In genomic region chr4:154559141-154559841, GRCh38 we compare ENCODE assay signal across 9 cellular contexts. TPM values are rescaled to one million over a fixed set of nuclear protein-coding genes. Genes with fewer than 3 reads are reported as not detected.
DNase-seq lines count a peak whose midpoint lies in the region; ATAC-seq and TF ChIP-seq lines count a peak whose summit lies in the region.
"Had no signal": no experiment of that assay in that cellular context is flagged by ENCODE, and none has a peak within 500 bp of the region (broad histone marks: within the 10 kb centered on the region; RNA-seq: fewer than 3 reads in every experiment).

No MANE protein-coding gene starts in this region.

- POLR2A ChIA-PET in activated CD4-positive, alpha-beta T cell treated with anti-CD3 and anti-CD28 coated beads, Interleukin-2, amount 10 ng/mL, durations not matched to agents 7 days and 5 days (lab: Charles Lee) = no interaction called here
- POLR2A ChIA-PET in SK-N-SH (lab: Yijun Ruan, JAX) = no interaction called here

- H3K27ac ChIP-seq in SK-N-SH (ENCODE audit: low read depth in 2 of 2, low read length in 1 of 2) (no peak overlapping the region), thyroid gland (no peak overlapping the region)

- no peaks in the 10 kb centered on the region for H3K9me3 ChIP-seq in SK-N-SH
- H3K9me3 ChIP-seq in thyroid gland = no peaks in the 10 kb centered on the region

- H3K9me2 ChIP-seq in SK-N-SH = no peaks in the 10 kb centered on the region

- intact Hi-C loops in thyroid gland (cut with DNase I) = loop anchor here (5.0 to 10.0 kb wide), 2 partner anchors 54 to 63 kb away; no protein-coding TSS in a partner anchor

- no peak overlapping the region for H3K27ac Mint-ChIP-seq in activated CD4-positive, alpha-beta T cell treated with anti-CD3 and anti-CD28 coated beads, Interleukin-2, amount 10 ng/mL, durations not matched to agents 7 days and 5 days

- peak; percentile 7 for DNase-seq in activated CD4-positive, alpha-beta T cell treated with anti-CD3 and anti-CD28 coated beads, Interleukin-2, amount 10 ng/mL, durations not matched to agents 7 days and 5 days
- no peak for DNase-seq in activated CD4-positive, alpha-beta T cell treated with anti-CD3 and anti-CD28 coated beads, Interleukin-2, amount 50 U/mL, for 4 hours
- DNase-seq in SK-N-SH = peak; percentile 23
- peak; percentile 17 for DNase-seq in hepatic stellate cell (ENCODE audit: low spot score)
- DNase-seq in thyroid gland = no peak
- DNase-seq in activated gamma-delta T cell (lab: John Stamatoyannopoulos, UW) = no peak

- H3K9ac ChIP-seq in SK-N-SH = no peak overlapping the region

- no peak overlapping the region for H2AFZ ChIP-seq in SK-N-SH (ENCODE audit: low read depth)

- CTCF ChIA-PET in activated CD4-positive, alpha-beta T cell treated with anti-CD3 and anti-CD28 coated beads, Interleukin-2, amount 10 ng/mL, durations not matched to agents 7 days and 5 days (lab: Charles Lee) = interaction anchor here (0.6 to 2.0 kb wide), 7 partner anchors 9 to 1930 kb away, joined by 3 to 9 read pairs (median 5); partner anchors contain the start of genes FGG and PLRG1
- CTCF ChIA-PET in SK-N-SH (lab: Yijun Ruan, JAX) = interaction anchor here (0.5 to 4.1 kb wide), 24 partner anchors 10 to 238 kb away, joined by 3 to 51 read pairs (median 4); partner anchors contain the start of genes FGG and PLRG1

- H3K4me1 ChIP-seq in SK-N-SH (ENCODE audit: control insufficient read depth in 1 of 2, insufficient read depth in 2 of 2, low read depth in 1 of 2, low read length in 1 of 2) = no peaks in the 10 kb centered on the region
- no peaks in the 10 kb centered on the region for H3K4me1 ChIP-seq in thyroid gland

- H3K4me2 ChIP-seq in SK-N-SH = no peak overlapping the region

- peaks cover 5% of the 10 kb centered on the region; the same call in 1 of the 2 replicates for H3K27me3 ChIP-seq in SK-N-SH (ENCODE audit: insufficient read depth)
- no peaks in the 10 kb centered on the region for H3K27me3 ChIP-seq in thyroid gland

- 13% methylated on average over 4 of the region's 4 CpGs for WGBS in SK-N-SH (ENCODE audit: low lambda C conversion rate)
- WGBS in thyroid gland, 2 donors = 70 to 72% methylated on average over 4 of the region's 4 CpGs

- no peaks in the 10 kb centered on the region for H3K79me2 ChIP-seq in SK-N-SH (ENCODE audit: insufficient read depth)

- peaks cover 4% of the 10 kb centered on the region for H3K4me1 Mint-ChIP-seq in activated CD4-positive, alpha-beta T cell treated with anti-CD3 and anti-CD28 coated beads, Interleukin-2, amount 10 ng/mL, durations not matched to agents 7 days and 5 days

- no peak for TF ChIP-seq EP300 in SK-N-SH (IDR thresholded peaks at IDR 0.05; ENCODE audit: borderline replicate concordance in 1 of 2, low read depth in 1 of 2, low read length in 1 of 2)

- H3K4me3 ChIP-seq in SK-N-SH (ENCODE audit: low read depth in 2 of 2, low read length in 1 of 2) = no peak overlapping the region
- no peak overlapping the region for H3K4me3 ChIP-seq in thyroid gland (replicated peaks in 1 of 3)

- TF ChIP-seq CTCF in SK-N-SH (IDR thresholded peaks at IDR 0.05) (peak; percentile 74), thyroid gland (IDR thresholded peaks at IDR 0.05) (peak in 4 of 6 experiments; percentile 14 to 45 (median 40))

- no peaks in the 10 kb centered on the region for H4K20me1 ChIP-seq in SK-N-SH (ENCODE audit: insufficient read depth)

- H3F3A ChIP-seq in SK-N-SH (replicated peaks; ENCODE audit: insufficient read depth) = no peaks in the 10 kb centered on the region

- no peaks in the 10 kb centered on the region for H3K9me3 Mint-ChIP-seq in activated CD4-positive, alpha-beta T cell treated with anti-CD3 and anti-CD28 coated beads, Interleukin-2, amount 10 ng/mL, durations not matched to agents 7 days and 5 days

- ATAC-seq in GM21390 (IDR thresholded peaks at IDR 0.05; ENCODE audit: unreplicated experiment) (peak; percentile 94), HG03558 (IDR thresholded peaks at IDR 0.05; ENCODE audit: extremely low read depth, unreplicated experiment) (peak; percentile 75)

- H3K36me3 ChIP-seq in SK-N-SH (replicated peaks in 1 of 2; ENCODE audit: control insufficient read depth in 1 of 2, insufficient read depth in 2 of 2, low read length in 1 of 2) (no peaks in the 10 kb centered on the region), thyroid gland (no peaks in the 10 kb centered on the region)

- peaks cover 9% of the 10 kb centered on the region for H3K27me3 Mint-ChIP-seq in activated CD4-positive, alpha-beta T cell treated with anti-CD3 and anti-CD28 coated beads, Interleukin-2, amount 10 ng/mL, durations not matched to agents 7 days and 5 days

- peak; percentile 76 for TF ChIP-seq RAD21 in SK-N-SH (IDR thresholded peaks at IDR 0.05; ENCODE audit: low read length)

- no peak overlapping the region for H3K4me3 Mint-ChIP-seq in activated CD4-positive, alpha-beta T cell treated with anti-CD3 and anti-CD28 coated beads, Interleukin-2, amount 10 ng/mL, durations not matched to agents 7 days and 5 days

- H3K36me3 Mint-ChIP-seq in activated CD4-positive, alpha-beta T cell treated with anti-CD3 and anti-CD28 coated beads, Interleukin-2, amount 10 ng/mL, durations not matched to agents 7 days and 5 days (ENCODE audit: low read depth) = no peaks in the 10 kb centered on the region

- no peak for TF ChIP-seq POLR2A in thyroid gland (IDR thresholded peaks at IDR 0.05)

TF ChIP-seq in SK-N-SH, 30 proteins besides CTCF, POLR2A, EP300 and RAD21:
- 0 out of 2 replicates have a peak, but pooled peaks have one; percentile 23 for TF ChIP-seq SMC3 (IDR thresholded peaks at IDR 0.05; ENCODE audit: low read depth, low read length)
- TF ChIP-seq, protein P1, sequence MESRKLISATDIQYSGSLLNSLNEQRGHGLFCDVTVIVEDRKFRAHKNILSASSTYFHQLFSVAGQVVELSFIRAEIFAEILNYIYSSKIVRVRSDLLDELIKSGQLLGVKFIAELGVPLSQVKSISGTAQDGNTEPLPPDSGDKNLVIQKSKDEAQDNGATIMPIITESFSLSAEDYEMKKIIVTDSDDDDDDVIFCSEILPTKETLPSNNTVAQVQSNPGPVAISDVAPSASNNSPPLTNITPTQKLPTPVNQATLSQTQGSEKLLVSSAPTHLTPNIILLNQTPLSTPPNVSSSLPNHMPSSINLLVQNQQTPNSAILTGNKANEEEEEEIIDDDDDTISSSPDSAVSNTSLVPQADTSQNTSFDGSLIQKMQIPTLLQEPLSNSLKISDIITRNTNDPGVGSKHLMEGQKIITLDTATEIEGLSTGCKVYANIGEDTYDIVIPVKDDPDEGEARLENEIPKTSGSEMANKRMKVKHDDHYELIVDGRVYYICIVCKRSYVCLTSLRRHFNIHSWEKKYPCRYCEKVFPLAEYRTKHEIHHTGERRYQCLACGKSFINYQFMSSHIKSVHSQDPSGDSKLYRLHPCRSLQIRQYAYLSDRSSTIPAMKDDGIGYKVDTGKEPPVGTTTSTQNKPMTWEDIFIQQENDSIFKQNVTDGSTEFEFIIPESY (IDR thresholded peaks at IDR 0.05; ENCODE audit: borderline replicate concordance, low read depth) = no peak
- no peak for TF ChIP-seq NRF1 (IDR thresholded peaks at IDR 0.05; ENCODE audit: low read depth, low read length)
- TF ChIP-seq, protein P2, sequence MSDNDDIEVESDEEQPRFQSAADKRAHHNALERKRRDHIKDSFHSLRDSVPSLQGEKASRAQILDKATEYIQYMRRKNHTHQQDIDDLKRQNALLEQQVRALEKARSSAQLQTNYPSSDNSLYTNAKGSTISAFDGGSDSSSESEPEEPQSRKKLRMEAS (IDR thresholded peaks at IDR 0.05; ENCODE audit: low read depth) = no peak
- TF ChIP-seq JUND (IDR thresholded peaks at IDR 0.05) = no peak
- peak; percentile 19; the same call in 1 of the 2 replicates for TF ChIP-seq YY1 (IDR thresholded peaks at IDR 0.05; ENCODE audit: low read depth)

RNA-seq across cellular contexts. Expression of gene FGB, which starts 3.5 kb away (rescaled TPM):
- total RNA-seq in activated CD4-positive, alpha-beta T cell treated with anti-CD3 and anti-CD28 coated beads, Interleukin-2, amount 10 ng/mL, durations not matched to agents 7 days and 5 days = not detected
- polyA plus RNA-seq in SK-N-SH (2012; rRNA removed) = not detected in 2 replicates
- not detected in 2 replicates for polyA plus RNA-seq in SK-N-SH (2012; cell fraction: cytosol; rRNA removed)
- not detected in 2 replicates for polyA plus RNA-seq in SK-N-SH (2012; cell fraction: nucleus; rRNA removed)
- total RNA-seq in thyroid gland = under 1 TPM in 1 of 4 donors, not detected in 3; 0.94 TPM
- total RNA-seq: glomerular endothelial cell had no signal

RNA-seq across cellular contexts. Expression of gene PLRG1, which starts 9.1 kb away (rescaled TPM):
- 10 to 100 TPM; 82.3 to 94.6 TPM for total RNA-seq in activated CD4-positive, alpha-beta T cell treated with anti-CD3 and anti-CD28 coated beads, Interleukin-2, amount 10 ng/mL, durations not matched to agents 7 days and 5 days
- 64.8 and 84.6 TPM in 2 replicates for polyA plus RNA-seq in SK-N-SH (2012; rRNA removed)
- polyA plus RNA-seq in SK-N-SH (2012; cell fraction: cytosol; rRNA removed) = 64.8 and 70.2 TPM in 2 replicates
- 43.5 and 93.7 TPM in 2 replicates for polyA plus RNA-seq in SK-N-SH (2012; cell fraction: nucleus; rRNA removed)
- 10 to 100 TPM; 50.3 to 69.9 (median 63.5) TPM for total RNA-seq in thyroid gland

RNA-seq across cellular contexts. Expression of gene FGA, which starts 31.3 kb away (rescaled TPM):
- total RNA-seq in activated CD4-positive, alpha-beta T cell treated with anti-CD3 and anti-CD28 coated beads, Interleukin-2, amount 10 ng/mL, durations not matched to agents 7 days and 5 days = not detected
- polyA plus RNA-seq in SK-N-SH (2012; rRNA removed) = not detected in 2 replicates
- polyA plus RNA-seq in SK-N-SH (2012; cell fraction: cytosol; rRNA removed) = 0.03 TPM in 1 of 2 replicates, not detected in the other
- polyA plus RNA-seq in SK-N-SH (2012; cell fraction: nucleus; rRNA removed) = not detected in 2 replicates
- not detected for total RNA-seq in thyroid gland
- total RNA-seq: glomerular endothelial cell had no signal

RNA-seq across cellular contexts. Expression of gene FGG, which starts 53.2 kb away (rescaled TPM):
- total RNA-seq in activated CD4-positive, alpha-beta T cell treated with anti-CD3 and anti-CD28 coated beads, Interleukin-2, amount 10 ng/mL, durations not matched to agents 7 days and 5 days = not detected
- polyA plus RNA-seq in SK-N-SH (2012; rRNA removed) = not detected in 2 replicates
- polyA plus RNA-seq in SK-N-SH (2012; cell fraction: cytosol; rRNA removed) = not detected in 2 replicates
- not detected in 2 replicates for polyA plus RNA-seq in SK-N-SH (2012; cell fraction: nucleus; rRNA removed)
- total RNA-seq in thyroid gland = not detected
- total RNA-seq: glomerular endothelial cell had no signal

Comparison
In these comparisons a context has a peak if more than half of its experiments do, and no peak if none do; other contexts are left out.
1. DNase-seq: peak in activated CD4-positive, alpha-beta T cell treated with anti-CD3 and anti-CD28 coated beads, Interleukin-2, amount 10 ng/mL, durations not matched to agents 7 days and 5 days (single experiment), SK-N-SH (single experiment) and hepatic stellate cell (single experiment); none in activated CD4-positive, alpha-beta T cell treated with anti-CD3 and anti-CD28 coated beads, Interleukin-2, amount 50 U/mL, for 4 hours (0 of 2), thyroid gland (0 of 2) and activated gamma-delta T cell (single experiment).